ENCODE assay signal across 16 cellular contexts in the genomic region with DNA sequence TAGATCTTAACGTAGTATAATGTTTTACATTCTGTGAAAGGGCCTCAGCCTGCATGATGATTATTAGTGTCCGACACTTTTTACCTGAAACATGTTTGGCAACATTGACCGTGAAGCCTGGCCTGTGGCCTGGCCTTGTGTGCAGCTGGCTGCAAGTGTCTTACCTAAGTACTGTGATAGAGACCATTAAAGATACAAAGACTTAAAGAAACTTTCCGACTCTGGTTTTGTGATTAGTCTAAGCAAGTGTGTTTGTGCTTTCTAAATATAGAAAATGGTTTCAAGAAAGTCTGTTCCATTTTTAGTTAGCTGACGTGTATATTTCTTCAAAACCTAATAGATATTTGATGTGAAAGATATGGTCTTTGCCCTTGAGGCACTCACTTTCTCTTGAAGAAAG.
A peak's percentile ranks its signal among the peaks of the same experiment; 100 is the strongest.
DNase-seq lines count a peak whose midpoint lies in the region; ATAC-seq lines count a peak whose summit lies in the region.
"Had no signal": no experiment of that assay in that cellular context is flagged by ENCODE, and none has a peak within 500 bp of the region (broad histone marks: within the 10 kb centered on the region; RNA-seq: fewer than 3 reads in every experiment).

No MANE protein-coding gene starts in this region.

- DNase-seq in ACHN (no peak), islet precursor cell (no peak), SKM-1 (lab: John Stamatoyannopoulos, UW; ENCODE audit: unreplicated experiment) (no peak)
- no peak for DNase-seq in activated CD4-positive, alpha-beta T cell treated with anti-CD3 and anti-CD28 coated beads for 48 hours
- DNase-seq: activated CD8-positive, alpha-beta memory T cell treated with anti-CD3 and anti-CD28 coated beads for 24 hours; activated effector memory CD4-positive, alpha-beta T cell treated with Interleukin-2 at 50 U/mL for 16 hours; anterior cingulate cortex; naive thymus-derived CD4-positive, alpha-beta T cell; NCI-H748 treated with DMSO at 0.1 percent for 48 hours; posterior cingulate gyrus; small intestine; stomach; WERI-Rb-1 had no signal

- in situ Hi-C loops in ACHN (cut with HindIII; ENCODE audit: low pct_ligation_motif_present, low pct_unique_long_range_greater_than_20kb, low sequenced_read_pairs), result no loop called here

- ATAC-seq in GM18909 (IDR thresholded peaks at IDR 0.05; ENCODE audit: poor library complexity, unreplicated experiment) (peak; percentile 66), HG02763 (IDR thresholded peaks at IDR 0.05; ENCODE audit: unreplicated experiment) (peak; percentile 78), HG03439 (IDR thresholded peaks at IDR 0.05; ENCODE audit: unreplicated experiment) (peak; percentile 62)
- ATAC-seq: naive thymus-derived CD4-positive, alpha-beta T cell had no signal
